In genomic region chr7:70590126-70590854, GRCh38 we compare ENCODE assay signal across 19 cellular contexts.
A peak's percentile ranks its signal among the peaks of the same experiment; 100 is the strongest.
DNase-seq lines count a peak whose midpoint lies in the region; ATAC-seq, FAIRE-seq and TF ChIP-seq lines count a peak whose summit lies in the region.
"Had no signal": no experiment of that assay in that cellular context is flagged by ENCODE, and none has a peak within 500 bp of the region (broad histone marks: within the 10 kb centered on the region; RNA-seq: fewer than 3 reads in every experiment).

No MANE protein-coding gene starts in this region.

- DNase-seq in GM23338 (ENCODE audit: low spot score) (no peak), memory B cell (ENCODE audit: low spot score in 2 of 2) (no peak), RWPE1 (ENCODE audit: low spot score) (no peak), tibial nerve (ENCODE audit: low spot score in 2 of 2) (no peak), urothelium cell line (ENCODE audit: low spot score) (no peak)
- no peak for DNase-seq in NK-92 treated with Interleukin-12 subunit alpha and Interleukin-12 subunit beta, amount 100 ng/mL, for 24 hours (lab: John Stamatoyannopoulos, UW)
- DNase-seq: COR-L47, DMS153, EL, NCI-H1105 treated with DMSO at 0.1 percent for 48 hours, NCI-H187, NCI-H446, NCI-H774, Right ventricle myocardium superior had no signal

- H3K4me3 ChIP-seq in GM23338, result no peak overlapping the region
- H3K4me3 ChIP-seq in tibial nerve, result no peak overlapping the region

- no peaks in the 10 kb centered on the region for H3K9me3 Mint-ChIP-seq in GM23338
- H3K9me3 Mint-ChIP-seq in memory B cell, result no peaks in the 10 kb centered on the region

- FAIRE-seq in urothelium cell line (lab: Jason Lieb, UNC), result no peak

- H3K27ac ChIP-seq in GM23338 (ENCODE audit: low read depth), result no peak overlapping the region
- H3K27ac ChIP-seq in RWPE1, result no peak overlapping the region
- peak overlapping the region in 2 of 4 donors; percentile 55 to 57 for H3K27ac ChIP-seq in tibial nerve
- H3K27ac ChIP-seq: KMS-11 had no signal

- no peaks in the 10 kb centered on the region; the same call in 1 of the 2 replicates for H4K20me1 ChIP-seq in GM23338 (replicated peaks; ENCODE audit: insufficient read depth)

- H3K4me1 ChIP-seq in GM23338 (ENCODE audit: insufficient read depth) (peaks cover 14% of the 10 kb centered on the region), tibial nerve (peaks cover 0 to 9% (median 0%) of the 10 kb centered on the region in 4 donors)

- H3K4me2 ChIP-seq in GM23338, result no peak overlapping the region
- H3K4me2 ChIP-seq: KMS-11 had no signal

- WGBS in tibial nerve, 2 donors, result 41 to 47% methylated on average over 11 of the region's 11 CpGs

- TF ChIP-seq POLR2A in tibial nerve (IDR thresholded peaks at IDR 0.05), result no peak

- no peaks in the 10 kb centered on the region for H3K9me3 ChIP-seq in tibial nerve

- TF ChIP-seq CTCF in GM23338 (conservative IDR thresholded peaks at IDR 0.05; ENCODE audit: low read depth in 2 of 2), result no peak
- TF ChIP-seq CTCF in RWPE1 (conservative IDR thresholded peaks at IDR 0.05; ENCODE audit: low read depth), result no peak
- no peak for TF ChIP-seq CTCF in tibial nerve (IDR thresholded peaks at IDR 0.05)

- peak; percentile 77 for ATAC-seq in GM18867 (IDR thresholded peaks at IDR 0.05; ENCODE audit: unreplicated experiment)
- no peak for ATAC-seq in GM23338
- ATAC-seq in HG03439 (IDR thresholded peaks at IDR 0.05; ENCODE audit: unreplicated experiment), result peak; percentile 61
- no peak for ATAC-seq in memory B cell (ENCODE audit: low read depth)
- ATAC-seq: SK-N-SH treated with all-trans-retinoic acid at 6 μM for 48 hours had no signal

- no peaks in the 10 kb centered on the region for H3K36me3 Mint-ChIP-seq in GM23338 (ENCODE audit: low read depth)
- H3K36me3 Mint-ChIP-seq in memory B cell, result peaks cover 7% of the 10 kb centered on the region
- H3K36me3 Mint-ChIP-seq: CD14-positive monocyte had no signal

- CTCF ChIA-PET in RWPE1 (lab: Yijun Ruan, JAX), result no interaction called here

- H3K4me3 Mint-ChIP-seq in GM23338 (no peak overlapping the region), memory B cell (no peak overlapping the region)
- H3K4me3 Mint-ChIP-seq: CD14-positive monocyte had no signal

- H3F3A ChIP-seq in GM23338 (replicated peaks; ENCODE audit: low read depth), result no peaks in the 10 kb centered on the region

- H3K4me1 Mint-ChIP-seq in GM23338 (peaks cover 44% of the 10 kb centered on the region), memory B cell (peaks cover 8% of the 10 kb centered on the region)

- POLR2A ChIA-PET in RWPE1 (lab: Yijun Ruan, JAX; ENCODE audit: low non-redundant PET), result no interaction called here

- H3K36me3 ChIP-seq in GM23338 (ENCODE audit: insufficient read depth), result no peaks in the 10 kb centered on the region
- no peaks in the 10 kb centered on the region for H3K36me3 ChIP-seq in tibial nerve

- H3K9me2 ChIP-seq in GM23338 (ENCODE audit: insufficient read depth), result no peaks in the 10 kb centered on the region

- no peak overlapping the region for H2AFZ ChIP-seq in GM23338

- TF ChIP-seq EP300 in tibial nerve (IDR thresholded peaks at IDR 0.05), result no peak

- peaks cover 20% of the 10 kb centered on the region for H3K27me3 Mint-ChIP-seq in GM23338 (ENCODE audit: insufficient read depth, low read depth, poor library complexity)
- peaks cover 4% of the 10 kb centered on the region for H3K27me3 Mint-ChIP-seq in memory B cell

- 0 out of 2 replicates have a peak overlapping the region, but pooled peaks have one; percentile 76 for H3K27ac Mint-ChIP-seq in GM23338
- H3K27ac Mint-ChIP-seq in memory B cell, result peak overlapping the region; percentile 9
- H3K27ac Mint-ChIP-seq: CD14-positive monocyte had no signal

- H3K79me2 ChIP-seq in GM23338 (replicated peaks; ENCODE audit: insufficient read depth), result no peaks in the 10 kb centered on the region

- H3K27me3 ChIP-seq in GM23338 (ENCODE audit: insufficient read depth), result peaks cover 20% of the 10 kb centered on the region
- H3K27me3 ChIP-seq in tibial nerve, result peaks cover 0 to 5% of the 10 kb centered on the region in 2 donors

TF ChIP-seq in GM23338, 12 proteins besides CTCF, POLR2A, EP300 and RAD21 (continues in another document):
- TF ChIP-seq JUNB (IDR thresholded peaks at IDR 0.05; ENCODE audit: unreplicated experiment) (no peak), NANOG (IDR thresholded peaks at IDR 0.05; ENCODE audit: borderline replicate concordance) (no peak), EZH2phosphoT487 (IDR thresholded peaks at IDR 0.05; ENCODE audit: unreplicated experiment) (no peak), STAT1 (IDR thresholded peaks at IDR 0.05; ENCODE audit: unreplicated experiment) (no peak), ZNF331 (CRISPR knock-in tag; IDR thresholded peaks at IDR 0.05; ENCODE audit: low read depth) (no peak), POLR2AphosphoS5 (IDR thresholded peaks at IDR 0.05; ENCODE audit: low read depth) (no peak), CREB1 (CRISPR knock-in tag; IDR thresholded peaks at IDR 0.05; ENCODE audit: low read depth) (no peak), ZNF114 (CRISPR knock-in tag; IDR thresholded peaks at IDR 0.05) (no peak), ETS1 (IDR thresholded peaks at IDR 0.05) (no peak), EZH2 (IDR thresholded peaks at IDR 0.05; ENCODE audit: low read depth, unreplicated experiment) (no peak), REST (IDR thresholded peaks at IDR 0.05; ENCODE audit: unreplicated experiment) (no peak)

Comparison
In these comparisons a context has a peak if more than half of its experiments do, and no peak if none do; other contexts are left out.
1. ATAC-seq: peak in GM18867 (single experiment) and HG03439 (single experiment); none in GM23338 (single experiment) and memory B cell (single experiment).